ENCODE assay signal across 19 cellular contexts in the genomic region with DNA sequence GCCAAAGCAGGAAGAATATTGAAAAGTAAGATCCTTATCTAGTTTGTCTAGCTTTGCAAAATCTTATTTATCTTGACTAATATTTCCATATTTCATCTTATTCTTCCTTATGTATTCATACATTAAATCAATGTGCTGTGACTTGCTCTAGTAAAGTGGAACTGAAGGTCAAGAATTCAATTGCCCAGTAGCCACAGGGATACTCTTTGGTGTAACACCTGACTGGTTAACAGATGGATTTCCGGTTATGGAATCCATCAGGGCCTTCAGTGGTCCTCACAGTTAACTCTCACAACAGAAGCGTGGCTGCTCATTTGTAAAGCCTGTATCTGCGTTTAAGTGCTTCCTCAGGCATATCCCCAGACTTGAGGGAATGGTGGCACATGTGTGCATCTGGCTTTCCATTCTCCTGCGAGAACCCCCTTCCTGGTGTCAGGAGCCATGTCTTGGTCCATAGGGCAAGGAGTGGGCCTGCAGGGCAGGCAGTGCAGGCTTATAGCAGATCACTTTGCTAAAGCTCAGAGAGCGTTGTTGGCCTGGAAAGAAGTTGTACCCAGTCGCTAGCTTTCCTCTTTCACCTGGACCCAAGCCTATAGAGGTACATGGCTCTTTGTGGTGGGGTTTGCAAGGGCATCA.
DNase-seq lines count a peak whose midpoint lies in the region; ATAC-seq, FAIRE-seq and TF ChIP-seq lines count a peak whose summit lies in the region.
"Had no signal": no experiment of that assay in that cellular context is flagged by ENCODE, and none has a peak within 500 bp of the region (broad histone marks: within the 10 kb centered on the region; RNA-seq: fewer than 3 reads in every experiment).

No MANE protein-coding gene starts in this region.

- H2AFZ ChIP-seq in Karpas-422 (ENCODE audit: low read length) (no peak overlapping the region), K562 (ENCODE audit: low read depth, low read length) (no peak overlapping the region)
- H2AFZ ChIP-seq: GM23248 had no signal

- H3K9ac ChIP-seq in Karpas-422 (ENCODE audit: low read length) (no peak overlapping the region), K562 (ENCODE audit: insufficient read depth in 1 of 2, low read depth in 2 of 2, low read length in 2 of 2) (no peak overlapping the region)
- H3K9ac ChIP-seq: GM23248 had no signal

- CTCF ChIA-PET in K562 (lab: Yijun Ruan, JAX; ENCODE audit: low intra/inter-chr PET ratio) = interaction anchor here (1.6 kb wide), 1 partner anchor 96 kb away, joined by 3 read pairs; no protein-coding TSS in a partner anchor

- no peak for TF ChIP-seq POLR2A in K562 (conservative IDR thresholded peaks at IDR 0.05)

- no peaks in the 10 kb centered on the region for H3K9me1 ChIP-seq in K562 (ENCODE audit: control insufficient read depth, insufficient read depth, low read length)

- no peak for TF ChIP-seq RAD21 in K562 (CRISPR knock-in tag; conservative IDR thresholded peaks at IDR 0.05 in 1 of 2, IDR thresholded peaks at IDR 0.05 in 1 of 2)

- H3K27ac ChIP-seq in Karpas-422 (ENCODE audit: low read length) = no peak overlapping the region
- no peak overlapping the region for H3K27ac ChIP-seq in K562 (ENCODE audit: extremely low read depth, low read depth, low read length)
- H3K27ac ChIP-seq: GM23248 had no signal

- H3K9me3 ChIP-seq in Karpas-422 (ENCODE audit: low read length) = no peaks in the 10 kb centered on the region
- no peaks in the 10 kb centered on the region for H3K9me3 ChIP-seq in K562 (replicated peaks; ENCODE audit: control insufficient read depth, insufficient read depth, low read depth, low read length)
- H3K9me3 ChIP-seq: Caco-2 had no signal

- ATAC-seq in K562 (no peak; the same call in 2 of the 3 replicates), HG03565 (IDR thresholded peaks at IDR 0.05; ENCODE audit: unreplicated experiment) (no peak), GM21786 (IDR thresholded peaks at IDR 0.05; ENCODE audit: unreplicated experiment) (no peak)
- ATAC-seq: HCT116 had no signal

- FAIRE-seq in K562 (lab: Jason Lieb, UNC) = no peak
- FAIRE-seq: GM12892, H1 had no signal

- H4K20me1 ChIP-seq in Karpas-422 (ENCODE audit: insufficient read depth, low read depth, low read length) (no peaks in the 10 kb centered on the region), K562 (replicated peaks; ENCODE audit: control insufficient read depth, insufficient read depth, low read length) (no peaks in the 10 kb centered on the region)

- in situ Hi-C loops in K562 (cut with MboI) = no loop called here

- H3K4me2 ChIP-seq in Karpas-422 (ENCODE audit: low read depth, low read length, poor library complexity, severe bottlenecking) (no peak overlapping the region), K562 (ENCODE audit: insufficient read depth, low read length) (no peak overlapping the region)

- POLR2A ChIA-PET in K562 (lab: Yijun Ruan, JAX) = interaction anchor here (0.6 kb wide), 1 partner anchor 80 kb away, joined by 3 read pairs; no protein-coding TSS in a partner anchor

- H3K9me2 ChIP-seq in Karpas-422 (replicated peaks; ENCODE audit: insufficient read depth, low read length) = no peaks in the 10 kb centered on the region; the same call in 1 of the 2 replicates

- TF ChIP-seq EP300 in K562 (IDR thresholded peaks at IDR 0.05; ENCODE audit: low read length) = no peak

- DNase-seq in Karpas-422 (peak; percentile 25), OCI-M1 (lab: John Stamatoyannopoulos, UW) (peak; percentile 12), K562 (ENCODE audit: extremely low read depth in 1 of 4, low spot score in 3 of 4) (no peak), left kidney (ENCODE audit: low read depth, low spot score) (peak; percentile 10), NCI-H446 (lab: John Stamatoyannopoulos, UW) (no peak)
- no peak for DNase-seq in stimulated activated CD4-positive, alpha-beta T cell treated with anti-CD3 and anti-CD28 coated beads, Interleukin-4, amount 100 ng/mL, for 4 hours
- DNase-seq: C1 segment of cervical spinal cord; Caco-2; CD4-positive, alpha-beta memory T cell; DMS53; DMS79 treated with DMSO at 0.1 percent for 48 hours; GF-D8; GM23248; H7 had no signal

- H3K79me2 ChIP-seq in Karpas-422 (ENCODE audit: low read length) = no peaks in the 10 kb centered on the region
- no peaks in the 10 kb centered on the region for H3K79me2 ChIP-seq in K562 (ENCODE audit: control insufficient read depth, insufficient read depth, low read length)

- H3K27me3 ChIP-seq in Karpas-422 (ENCODE audit: low read length) (no peaks in the 10 kb centered on the region), K562 (ENCODE audit: control insufficient read depth in 2 of 2, insufficient read depth in 2 of 2, low read length in 2 of 2) (peaks cover 29% of the 10 kb centered on the region in 2 experiments)

- 9% methylated on average over 6 of the region's 6 CpGs for WGBS in K562 (ENCODE audit: insufficient coverage, low coverage, missing lambda C conversion rate)

- peaks cover 4% of the 10 kb centered on the region; the same call in 1 of the 2 replicates for H3K4me1 ChIP-seq in Karpas-422 (ENCODE audit: low read length)
- no peaks in the 10 kb centered on the region for H3K4me1 ChIP-seq in K562 (replicated peaks in 1 of 2; ENCODE audit: control insufficient read depth in 2 of 2, insufficient read depth in 2 of 2, low read length in 2 of 2)
- H3K4me1 ChIP-seq: Caco-2 had no signal

- intact Hi-C loops in K562 (cut with micrococcal nuclease) = no loop called here

- H3K4me3 ChIP-seq in Karpas-422 (ENCODE audit: low read length) (no peak overlapping the region), K562 (no peak overlapping the region)
- H3K4me3 ChIP-seq: GM23248 had no signal

- no peaks in the 10 kb centered on the region for H3K36me3 ChIP-seq in Karpas-422 (ENCODE audit: insufficient read depth, low read length)
- H3K36me3 ChIP-seq in K562 (ENCODE audit: control insufficient read depth, insufficient read depth, low read length) = no peaks in the 10 kb centered on the region

- no TSS peak for BruUV-seq in K562 (replicated peaks; lab: Mats Ljungman, UMichigan)

- TF ChIP-seq CTCF in K562 (IDR thresholded peaks at IDR 0.05 in 2 of 3, conservative IDR thresholded peaks at IDR 0.05 in 1 of 3; ENCODE audit: insufficient read depth in 2 of 3, low read depth in 1 of 3, low read length in 3 of 3) = no peak

TF ChIP-seq in K562, 482 proteins besides CTCF, POLR2A, EP300 and RAD21 (continues in another document):
- 0 out of 2 replicates have a peak, but pooled peaks have one; percentile 36 for TF ChIP-seq GABPA (tag; conservative IDR thresholded peaks at IDR 0.05; ENCODE audit: low read depth)
- TF ChIP-seq GABPB1 (CRISPR knock-in tag; IDR thresholded peaks at IDR 0.05) = peak; percentile 46; the same call in 1 of the 2 replicates
- TF ChIP-seq, protein P1, sequence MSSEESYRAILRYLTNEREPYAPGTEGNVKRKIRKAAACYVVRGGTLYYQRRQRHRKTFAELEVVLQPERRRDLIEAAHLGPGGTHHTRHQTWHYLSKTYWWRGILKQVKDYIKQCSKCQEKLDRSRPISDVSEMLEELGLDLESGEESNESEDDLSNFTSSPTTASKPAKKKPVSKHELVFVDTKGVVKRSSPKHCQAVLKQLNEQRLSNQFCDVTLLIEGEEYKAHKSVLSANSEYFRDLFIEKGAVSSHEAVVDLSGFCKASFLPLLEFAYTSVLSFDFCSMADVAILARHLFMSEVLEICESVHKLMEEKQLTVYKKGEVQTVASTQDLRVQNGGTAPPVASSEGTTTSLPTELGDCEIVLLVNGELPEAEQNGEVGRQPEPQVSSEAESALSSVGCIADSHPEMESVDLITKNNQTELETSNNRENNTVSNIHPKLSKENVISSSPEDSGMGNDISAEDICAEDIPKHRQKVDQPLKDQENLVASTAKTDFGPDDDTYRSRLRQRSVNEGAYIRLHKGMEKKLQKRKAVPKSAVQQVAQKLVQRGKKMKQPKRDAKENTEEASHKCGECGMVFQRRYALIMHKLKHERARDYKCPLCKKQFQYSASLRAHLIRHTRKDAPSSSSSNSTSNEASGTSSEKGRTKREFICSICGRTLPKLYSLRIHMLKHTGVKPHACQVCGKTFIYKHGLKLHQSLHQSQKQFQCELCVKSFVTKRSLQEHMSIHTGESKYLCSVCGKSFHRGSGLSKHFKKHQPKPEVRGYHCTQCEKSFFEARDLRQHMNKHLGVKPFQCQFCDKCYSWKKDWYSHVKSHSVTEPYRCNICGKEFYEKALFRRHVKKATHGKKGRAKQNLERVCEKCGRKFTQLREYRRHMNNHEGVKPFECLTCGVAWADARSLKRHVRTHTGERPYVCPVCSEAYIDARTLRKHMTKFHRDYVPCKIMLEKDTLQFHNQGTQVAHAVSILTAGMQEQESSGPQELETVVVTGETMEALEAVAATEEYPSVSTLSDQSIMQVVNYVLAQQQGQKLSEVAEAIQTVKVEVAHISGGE (CRISPR knock-in tag; IDR thresholded peaks at IDR 0.05) = peak in 2 of 3 experiments; percentile 54 to 91; a peak in 2 of 6 replicates

Comparison
In these comparisons a context has a peak if more than half of its experiments do, and no peak if none do; other contexts are left out.
1. DNase-seq: peak in Karpas-422 (single experiment), OCI-M1 (single experiment) and left kidney (single experiment); none in K562 (0 of 4), NCI-H446 (0 of 2) and stimulated activated CD4-positive, alpha-beta T cell treated with anti-CD3 and anti-CD28 coated beads, Interleukin-4, amount 100 ng/mL, for 4 hours (0 of 2).